ENCODE assay signal across 1 cellular context in genomic region chr1:185811062-185811709, GRCh38.
TF ChIP-seq lines count a peak whose summit lies in the region.

No MANE protein-coding gene starts in this region.

TF ChIP-seq in K562, 482 proteins besides CTCF, POLR2A, EP300 and RAD21:
- TF ChIP-seq, protein P1, sequence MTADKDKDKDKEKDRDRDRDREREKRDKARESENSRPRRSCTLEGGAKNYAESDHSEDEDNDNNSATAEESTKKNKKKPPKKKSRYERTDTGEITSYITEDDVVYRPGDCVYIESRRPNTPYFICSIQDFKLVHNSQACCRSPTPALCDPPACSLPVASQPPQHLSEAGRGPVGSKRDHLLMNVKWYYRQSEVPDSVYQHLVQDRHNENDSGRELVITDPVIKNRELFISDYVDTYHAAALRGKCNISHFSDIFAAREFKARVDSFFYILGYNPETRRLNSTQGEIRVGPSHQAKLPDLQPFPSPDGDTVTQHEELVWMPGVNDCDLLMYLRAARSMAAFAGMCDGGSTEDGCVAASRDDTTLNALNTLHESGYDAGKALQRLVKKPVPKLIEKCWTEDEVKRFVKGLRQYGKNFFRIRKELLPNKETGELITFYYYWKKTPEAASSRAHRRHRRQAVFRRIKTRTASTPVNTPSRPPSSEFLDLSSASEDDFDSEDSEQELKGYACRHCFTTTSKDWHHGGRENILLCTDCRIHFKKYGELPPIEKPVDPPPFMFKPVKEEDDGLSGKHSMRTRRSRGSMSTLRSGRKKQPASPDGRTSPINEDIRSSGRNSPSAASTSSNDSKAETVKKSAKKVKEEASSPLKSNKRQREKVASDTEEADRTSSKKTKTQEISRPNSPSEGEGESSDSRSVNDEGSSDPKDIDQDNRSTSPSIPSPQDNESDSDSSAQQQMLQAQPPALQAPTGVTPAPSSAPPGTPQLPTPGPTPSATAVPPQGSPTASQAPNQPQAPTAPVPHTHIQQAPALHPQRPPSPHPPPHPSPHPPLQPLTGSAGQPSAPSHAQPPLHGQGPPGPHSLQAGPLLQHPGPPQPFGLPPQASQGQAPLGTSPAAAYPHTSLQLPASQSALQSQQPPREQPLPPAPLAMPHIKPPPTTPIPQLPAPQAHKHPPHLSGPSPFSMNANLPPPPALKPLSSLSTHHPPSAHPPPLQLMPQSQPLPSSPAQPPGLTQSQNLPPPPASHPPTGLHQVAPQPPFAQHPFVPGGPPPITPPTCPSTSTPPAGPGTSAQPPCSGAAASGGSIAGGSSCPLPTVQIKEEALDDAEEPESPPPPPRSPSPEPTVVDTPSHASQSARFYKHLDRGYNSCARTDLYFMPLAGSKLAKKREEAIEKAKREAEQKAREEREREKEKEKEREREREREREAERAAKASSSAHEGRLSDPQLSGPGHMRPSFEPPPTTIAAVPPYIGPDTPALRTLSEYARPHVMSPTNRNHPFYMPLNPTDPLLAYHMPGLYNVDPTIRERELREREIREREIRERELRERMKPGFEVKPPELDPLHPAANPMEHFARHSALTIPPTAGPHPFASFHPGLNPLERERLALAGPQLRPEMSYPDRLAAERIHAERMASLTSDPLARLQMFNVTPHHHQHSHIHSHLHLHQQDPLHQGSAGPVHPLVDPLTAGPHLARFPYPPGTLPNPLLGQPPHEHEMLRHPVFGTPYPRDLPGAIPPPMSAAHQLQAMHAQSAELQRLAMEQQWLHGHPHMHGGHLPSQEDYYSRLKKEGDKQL (CRISPR knock-in tag; IDR thresholded peaks at IDR 0.05; ENCODE audit: borderline replicate concordance) = no peak
- no peak for TF ChIP-seq ZNF3 (CRISPR knock-in tag; IDR thresholded peaks at IDR 0.05)
- TF ChIP-seq HDAC2 (IDR thresholded peaks at IDR 0.05) = no peak
- no peak for TF ChIP-seq NONO (IDR thresholded peaks at IDR 0.05; ENCODE audit: low read depth in 2 of 2, low read length in 1 of 2)
- no peak for TF ChIP-seq ZNF143 (CRISPR knock-in tag; IDR thresholded peaks at IDR 0.05)
- TF ChIP-seq, protein P2, sequence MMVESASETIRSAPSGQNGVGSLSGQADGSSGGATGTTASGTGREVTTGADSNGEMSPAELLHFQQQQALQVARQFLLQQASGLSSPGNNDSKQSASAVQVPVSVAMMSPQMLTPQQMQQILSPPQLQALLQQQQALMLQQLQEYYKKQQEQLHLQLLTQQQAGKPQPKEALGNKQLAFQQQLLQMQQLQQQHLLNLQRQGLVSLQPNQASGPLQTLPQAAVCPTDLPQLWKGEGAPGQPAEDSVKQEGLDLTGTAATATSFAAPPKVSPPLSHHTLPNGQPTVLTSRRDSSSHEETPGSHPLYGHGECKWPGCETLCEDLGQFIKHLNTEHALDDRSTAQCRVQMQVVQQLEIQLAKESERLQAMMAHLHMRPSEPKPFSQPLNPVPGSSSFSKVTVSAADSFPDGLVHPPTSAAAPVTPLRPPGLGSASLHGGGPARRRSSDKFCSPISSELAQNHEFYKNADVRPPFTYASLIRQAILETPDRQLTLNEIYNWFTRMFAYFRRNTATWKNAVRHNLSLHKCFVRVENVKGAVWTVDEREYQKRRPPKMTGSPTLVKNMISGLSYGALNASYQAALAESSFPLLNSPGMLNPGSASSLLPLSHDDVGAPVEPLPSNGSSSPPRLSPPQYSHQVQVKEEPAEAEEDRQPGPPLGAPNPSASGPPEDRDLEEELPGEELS (CRISPR knock-in tag; IDR thresholded peaks at IDR 0.05; ENCODE audit: borderline replicate concordance) = no peak
- TF ChIP-seq HOXB6 (CRISPR knock-in tag; IDR thresholded peaks at IDR 0.05; ENCODE audit: borderline replicate concordance) = no peak
- no peak for TF ChIP-seq PCBP2 (IDR thresholded peaks at IDR 0.05; ENCODE audit: low read depth, low read length, poor library complexity, severe bottlenecking)
- TF ChIP-seq ZNF57 (CRISPR knock-in tag; IDR thresholded peaks at IDR 0.05) = no peak
- no peak for TF ChIP-seq TEAD2 (tag; IDR thresholded peaks at IDR 0.05)
- TF ChIP-seq, protein P3, sequence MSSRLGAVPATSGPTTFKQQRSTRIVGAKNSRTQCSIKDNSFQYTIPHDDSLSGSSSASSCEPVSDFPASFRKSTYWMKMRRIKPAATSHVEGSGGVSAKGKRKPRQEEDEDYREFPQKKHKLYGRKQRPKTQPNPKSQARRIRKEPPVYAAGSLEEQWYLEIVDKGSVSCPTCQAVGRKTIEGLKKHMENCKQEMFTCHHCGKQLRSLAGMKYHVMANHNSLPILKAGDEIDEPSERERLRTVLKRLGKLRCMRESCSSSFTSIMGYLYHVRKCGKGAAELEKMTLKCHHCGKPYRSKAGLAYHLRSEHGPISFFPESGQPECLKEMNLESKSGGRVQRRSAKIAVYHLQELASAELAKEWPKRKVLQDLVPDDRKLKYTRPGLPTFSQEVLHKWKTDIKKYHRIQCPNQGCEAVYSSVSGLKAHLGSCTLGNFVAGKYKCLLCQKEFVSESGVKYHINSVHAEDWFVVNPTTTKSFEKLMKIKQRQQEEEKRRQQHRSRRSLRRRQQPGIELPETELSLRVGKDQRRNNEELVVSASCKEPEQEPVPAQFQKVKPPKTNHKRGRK (tag; IDR thresholded peaks at IDR 0.05) = no peak
- TF ChIP-seq NFIX (CRISPR knock-in tag; IDR thresholded peaks at IDR 0.05; ENCODE audit: low read depth) = no peak
- no peak for TF ChIP-seq MCM5 (IDR thresholded peaks at IDR 0.05; ENCODE audit: low read depth)
- no peak for TF ChIP-seq THAP12 (CRISPR knock-in tag; IDR thresholded peaks at IDR 0.05)
TF ChIP-seq in K562: peak in this region for 0.
